Comparison of ENCODE assay signal across 9 cellular contexts in genomic region chr4:10019521-10020051, GRCh38. TPM values are rescaled to one million over a fixed set of nuclear protein-coding genes. Genes with fewer than 3 reads are reported as not detected.
A peak's percentile ranks its signal among the peaks of the same experiment; 100 is the strongest.
DNase-seq lines count a peak whose midpoint lies in the region; ATAC-seq, FAIRE-seq and TF ChIP-seq lines count a peak whose summit lies in the region.
"Had no signal": no experiment of that assay in that cellular context is flagged by ENCODE, and none has a peak within 500 bp of the region (broad histone marks: within the 10 kb centered on the region; RNA-seq: fewer than 3 reads in every experiment).

No MANE protein-coding gene starts in this region.

- H3K27ac Mint-ChIP-seq in glutamatergic neuron (ENCODE audit: unreplicated experiment): no peak overlapping the region

- no peaks in the 10 kb centered on the region for H3K36me3 ChIP-seq in GM23248 (ENCODE audit: low read depth)
- H3K36me3 ChIP-seq: SJSA1 had no signal

- TF ChIP-seq CTCF in VCaP (conservative IDR thresholded peaks at IDR 0.05) (no peak), glutamatergic neuron (IDR thresholded peaks at IDR 0.05; ENCODE audit: partially characterized antibody, unreplicated experiment) (no peak), retinal pigment epithelial cell (conservative IDR thresholded peaks at IDR 0.05; ENCODE audit: low read depth, low read length) (no peak)

- peak overlapping the region; percentile 80 for H3K4me2 ChIP-seq in GM23248 (ENCODE audit: unreplicated experiment)

- no peaks in the 10 kb centered on the region for H3K79me2 ChIP-seq in GM23248 (ENCODE audit: insufficient read depth)

- peaks cover 4% of the 10 kb centered on the region for H3K27me3 Mint-ChIP-seq in glutamatergic neuron (ENCODE audit: unreplicated experiment)

- H3K4me1 ChIP-seq in GM23248 (ENCODE audit: insufficient read depth): 0 out of 2 replicates have a peak, but pooled peaks cover 6% of the 10 kb centered on the region
- H3K4me1 ChIP-seq: SJSA1 had no signal

- ATAC-seq in GM18502 (IDR thresholded peaks at IDR 0.05; ENCODE audit: poor library complexity, unreplicated experiment): no peak

- no peaks in the 10 kb centered on the region for H3K4me1 Mint-ChIP-seq in glutamatergic neuron (ENCODE audit: low read depth, unreplicated experiment)

- H3K27ac ChIP-seq in GM23248 (peak overlapping the region; percentile 65), VCaP (peak overlapping the region; percentile 82)
- H3K27ac ChIP-seq: SJSA1 had no signal

- H3K36me3 Mint-ChIP-seq in glutamatergic neuron (ENCODE audit: unreplicated experiment): no peaks in the 10 kb centered on the region

- no peaks in the 10 kb centered on the region for H3K9me3 ChIP-seq in GM23248 (ENCODE audit: low read depth)
- H3K9me3 ChIP-seq: SJSA1 had no signal

- no peaks in the 10 kb centered on the region for H3K27me3 ChIP-seq in GM23248 (replicated peaks; ENCODE audit: insufficient read depth)
- H3K27me3 ChIP-seq: SJSA1 had no signal

- no peak for DNase-seq in GM23248
- no peak for DNase-seq in glutamatergic neuron
- DNase-seq in retinal pigment epithelial cell (ENCODE audit: low read depth): no peak
- no peak for DNase-seq in foreskin melanocyte
- no peak for DNase-seq in GM19239 (ENCODE audit: insufficient read length, low spot score)
- no peak for DNase-seq in NCI-H1048 (lab: John Stamatoyannopoulos, UW)

- no peak for FAIRE-seq in GM19239 (lab: Jason Lieb, UNC)

- H3K4me3 Mint-ChIP-seq in glutamatergic neuron (ENCODE audit: unreplicated experiment): peak overlapping the region; percentile 83

- H3K9ac ChIP-seq in GM23248: peak overlapping the region; percentile 65

- peak overlapping the region; percentile 85 for H2AFZ ChIP-seq in GM23248

- H3K9me3 Mint-ChIP-seq in glutamatergic neuron (ENCODE audit: unreplicated experiment): peaks cover 7% of the 10 kb centered on the region

- no peaks in the 10 kb centered on the region for H3K9me2 ChIP-seq in GM23248 (ENCODE audit: insufficient read depth)

- no peaks in the 10 kb centered on the region for H4K20me1 ChIP-seq in GM23248 (ENCODE audit: insufficient read depth)

- in situ Hi-C loops in GM23248 (cut with MboI): loop anchor here (10.0 kb wide), 1 partner anchor 255 kb away; no protein-coding TSS in a partner anchor

- peak overlapping the region; percentile 71 for H3K4me3 ChIP-seq in GM23248
- peak overlapping the region; percentile 56 for H3K4me3 ChIP-seq in retinal pigment epithelial cell (ENCODE audit: low read length)
- H3K4me3 ChIP-seq: SJSA1 had no signal

- WGBS in GM23248 (ENCODE audit: low coverage in 1 of 2, low lambda C conversion rate in 2 of 2, missing lambda C conversion rate in 2 of 2), 2 experiments: 58% methylated on average over 9 of the region's 9 CpGs

- 0 out of 2 replicates have a peak, but pooled peaks cover 5% of the 10 kb centered on the region for H3F3A ChIP-seq in GM23248 (ENCODE audit: insufficient read depth)

RNA-seq across cellular contexts. Expression of gene SLC2A9, which starts 1.7 kb away (rescaled TPM):
- total RNA-seq in GM23248 (2014; rRNA removed; shearing (Covaris generic)): 0.25 and 2.8 TPM in 2 replicates
- 3.5 and 3.8 TPM in 2 replicates for polyA plus RNA-seq in GM23248 (2016; fragmentation: Nextera tagmentation; extraction: Ambion mirVana)
- not detected for total RNA-seq in glutamatergic neuron (ENCODE audit: unreplicated experiment)
- total RNA-seq: SJSA1 had no signal
